10 cellular contexts compared by ENCODE assay signal in genomic region chr2:97728091-97728596, GRCh38. TPM values are rescaled to one million over a fixed set of nuclear protein-coding genes. Genes with fewer than 3 reads are reported as not detected.
A peak's percentile ranks its signal among the peaks of the same experiment; 100 is the strongest.
DNase-seq lines count a peak whose midpoint lies in the region; ATAC-seq and TF ChIP-seq lines count a peak whose summit lies in the region.
"Had no signal": no experiment of that assay in that cellular context is flagged by ENCODE, and none has a peak within 500 bp of the region (broad histone marks: within the 10 kb centered on the region; RNA-seq: fewer than 3 reads in every experiment).

No MANE protein-coding gene starts in this region.

- H3K56ac ChIP-seq in IMR-90 (ENCODE audit: extremely low read depth, insufficient read depth, low read length) = no peak overlapping the region

- no peaks in the 10 kb centered on the region for H3K27me3 ChIP-seq in CD4-positive, CD25-positive, alpha-beta regulatory T cell (ENCODE audit: control insufficient read depth, insufficient read depth, low read length)
- H3K27me3 ChIP-seq in IMR-90 (ENCODE audit: control insufficient read depth, insufficient read depth, low read length) (peaks cover 10% of the 10 kb centered on the region; the same call in 1 of the 2 replicates), lower lobe of right lung (ENCODE audit: low read depth) (peaks cover 15% of the 10 kb centered on the region)
- H3K27me3 ChIP-seq: right lobe of liver had no signal

- POLR2A ChIA-PET in IMR-90 (lab: Charles Lee; ENCODE audit: unreplicated experiment) = no interaction called here

- WGBS in IMR-90 (ENCODE audit: extremely low coverage in 2 of 2, insufficient read length in 1 of 2), 2 experiments = 47% methylated on average over 6 of the region's 9 CpGs; no CpG with 5 or more reads in 1 of the 2 experiments

- dilution Hi-C loops in IMR-90 (cut with HindIII; ENCODE audit: low sequenced_read_pairs, unreplicated experiment) = no loop called here

- H4K91ac ChIP-seq in IMR-90 (ENCODE audit: insufficient read depth, low read depth, low read length) = no peak overlapping the region

- no TSS peak for BruUV-seq in IMR-90 (replicated peaks; lab: Mats Ljungman, UMichigan)

- H2AK9ac ChIP-seq in IMR-90 (replicated peaks; ENCODE audit: low read depth, low read length, poor library complexity) = no peak overlapping the region

- peak overlapping the region in 2 of 3 donors; percentile 87 to 91 for H3K27ac Mint-ChIP-seq in CD4-positive, CD25-positive, alpha-beta regulatory T cell
- peak overlapping the region; percentile 64 for H3K27ac Mint-ChIP-seq in activated naive CD8-positive, alpha-beta T cell treated with anti-CD3 and anti-CD28 coated beads, Interleukin-2, amount 50 U/mL, for 24 hours

- in situ Hi-C loops in IMR-90 (cut with MboI; ENCODE audit: low sequenced_read_pairs) = no loop called here

- ATAC-seq in CD4-positive, CD25-positive, alpha-beta regulatory T cell (ENCODE audit: low read depth in 2 of 2) = peak in 1 of 2 donors; percentile 38
- ATAC-seq in IMR-90 (ENCODE audit: low read depth) (peak; percentile 44), lower lobe of right lung (peak; percentile 37 to 51), GM21390 (IDR thresholded peaks at IDR 0.05; ENCODE audit: unreplicated experiment) (no peak)
- peak; percentile 83 for ATAC-seq in activated naive CD8-positive, alpha-beta T cell treated with anti-CD3 and anti-CD28 coated beads, Interleukin-2, amount 50 U/mL, for 24 hours

- H3K4me2 ChIP-seq in IMR-90 (ENCODE audit: low read depth, low read length) = no peak overlapping the region

- no peak overlapping the region for H3K14ac ChIP-seq in IMR-90 (replicated peaks; ENCODE audit: low read depth, low read length)

- peaks cover 4 to 72% (median 48%) of the 10 kb centered on the region in 4 donors for H3K4me1 Mint-ChIP-seq in CD4-positive, CD25-positive, alpha-beta regulatory T cell
- H3K4me1 Mint-ChIP-seq in activated naive CD8-positive, alpha-beta T cell treated with anti-CD3 and anti-CD28 coated beads, Interleukin-2, amount 50 U/mL, for 24 hours = peaks cover 70% of the 10 kb centered on the region

- H3K9me3 ChIP-seq in CD4-positive, CD25-positive, alpha-beta regulatory T cell (ENCODE audit: control insufficient read depth in 2 of 2, low read length in 2 of 2) = peaks cover 0 to 3% of the 10 kb centered on the region in 2 experiments
- H3K9me3 ChIP-seq in IMR-90 (ENCODE audit: control insufficient read depth, insufficient read depth, low read length) = peaks cover 6% of the 10 kb centered on the region; the same call in 1 of the 2 replicates
- H3K9me3 ChIP-seq in lower lobe of right lung = peaks cover 8% of the 10 kb centered on the region
- H3K9me3 ChIP-seq: right lobe of liver had no signal

- no peak overlapping the region for H3K23ac ChIP-seq in IMR-90 (ENCODE audit: low read depth, low read length)

- H3K9ac ChIP-seq in IMR-90 (ENCODE audit: low read depth, low read length) = no peak overlapping the region

- no peak for TF ChIP-seq CTCF in IMR-90 (conservative IDR thresholded peaks at IDR 0.05; ENCODE audit: low read depth, low read length)
- TF ChIP-seq CTCF in lower lobe of right lung (IDR thresholded peaks at IDR 0.05) = no peak

- CTCF ChIA-PET in IMR-90 (lab: Yijun Ruan, JAX) = no interaction called here

- H3K79me1 ChIP-seq in IMR-90 (ENCODE audit: low read depth in 1 of 2, low read length in 2 of 2) = no peaks in the 10 kb centered on the region

- H3K4me3 Mint-ChIP-seq in CD4-positive, CD25-positive, alpha-beta regulatory T cell = peak overlapping the region in 3 of 4 donors; percentile 25 to 59 (median 48)
- H3K4me3 Mint-ChIP-seq in activated naive CD8-positive, alpha-beta T cell treated with anti-CD3 and anti-CD28 coated beads, Interleukin-2, amount 50 U/mL, for 24 hours = peak overlapping the region; percentile 2

- H4K5ac ChIP-seq in IMR-90 (ENCODE audit: low read depth, low read length) = no peak overlapping the region

- H3K18ac ChIP-seq in IMR-90 (ENCODE audit: low read depth, low read length) = no peak overlapping the region

- H2AFZ ChIP-seq in IMR-90 (replicated peaks; ENCODE audit: low read length, poor library complexity) = peak overlapping the region; percentile 46

- intact Hi-C loops in IMR-90 (cut with micrococcal nuclease) = no loop called here
- intact Hi-C loops in lower lobe of right lung (cut with DNase I) = no loop called here

- no peak overlapping the region for H4K8ac ChIP-seq in IMR-90 (ENCODE audit: low read depth in 2 of 2, low read length in 2 of 2)

- H4K20me1 ChIP-seq in IMR-90 (ENCODE audit: insufficient read depth, low read length) = no peaks in the 10 kb centered on the region

- TF ChIP-seq RAD21 in IMR-90 (IDR thresholded peaks at IDR 0.05; ENCODE audit: low read length) = no peak

- no peak for TF ChIP-seq POLR2A in IMR-90 (IDR thresholded peaks at IDR 0.05; ENCODE audit: low read depth, low read length)

- peaks cover 92% of the 10 kb centered on the region for H3K36me3 ChIP-seq in CD4-positive, CD25-positive, alpha-beta regulatory T cell (ENCODE audit: control insufficient read depth, insufficient read depth, low read length)
- no peaks in the 10 kb centered on the region for H3K36me3 ChIP-seq in IMR-90 (ENCODE audit: control insufficient read depth, insufficient read depth, low read length)
- no peaks in the 10 kb centered on the region for H3K36me3 ChIP-seq in lower lobe of right lung
- H3K36me3 ChIP-seq: right lobe of liver had no signal

- H2AK5ac ChIP-seq in IMR-90 (ENCODE audit: low read depth, low read length) = no peak overlapping the region

- peaks cover 55% of the 10 kb centered on the region for H3K36me3 Mint-ChIP-seq in CD4-positive, CD25-positive, alpha-beta regulatory T cell
- peaks cover 79% of the 10 kb centered on the region for H3K36me3 Mint-ChIP-seq in activated naive CD8-positive, alpha-beta T cell treated with anti-CD3 and anti-CD28 coated beads, Interleukin-2, amount 50 U/mL, for 24 hours (ENCODE audit: low read depth)

- H3K27me3 Mint-ChIP-seq in CD4-positive, CD25-positive, alpha-beta regulatory T cell = no peaks in the 10 kb centered on the region
- H3K27me3 Mint-ChIP-seq in activated naive CD8-positive, alpha-beta T cell treated with anti-CD3 and anti-CD28 coated beads, Interleukin-2, amount 50 U/mL, for 24 hours = no peaks in the 10 kb centered on the region

- no peak overlapping the region for H2BK20ac ChIP-seq in IMR-90 (ENCODE audit: low read depth, low read length)

- H3K9me3 Mint-ChIP-seq in CD4-positive, CD25-positive, alpha-beta regulatory T cell = peaks cover 0 to 4% (median 2%) of the 10 kb centered on the region in 7 donors
- H3K9me3 Mint-ChIP-seq in activated naive CD8-positive, alpha-beta T cell treated with anti-CD3 and anti-CD28 coated beads, Interleukin-2, amount 50 U/mL, for 24 hours = no peaks in the 10 kb centered on the region

- DNase-seq in CD4-positive, CD25-positive, alpha-beta regulatory T cell = no peak
- DNase-seq in IMR-90 (no peak), lower lobe of right lung (no peak), NCI-H128 (lab: John Stamatoyannopoulos, UW; ENCODE audit: unreplicated experiment) (no peak), GOT3 (lab: John Stamatoyannopoulos, UW) (no peak), NCI-H2081 treated with DMSO at 0.1 percent for 48 hours (lab: John Stamatoyannopoulos, UW) (no peak)
- peak; percentile 42 for DNase-seq in activated naive CD8-positive, alpha-beta T cell treated with anti-CD3 and anti-CD28 coated beads, Interleukin-2, amount 50 U/mL, for 24 hours
- DNase-seq: GDM1 had no signal

- no peak overlapping the region for H3K27ac ChIP-seq in CD4-positive, CD25-positive, alpha-beta regulatory T cell (ENCODE audit: insufficient read depth, low read length, poor library complexity, severe bottlenecking)
- H3K27ac ChIP-seq in IMR-90 (ENCODE audit: insufficient read depth, low read length) (no peak overlapping the region), lower lobe of right lung (no peak overlapping the region)
- H3K27ac ChIP-seq: right lobe of liver had no signal

- H3K4ac ChIP-seq in IMR-90 (ENCODE audit: low read depth, low read length) = no peak overlapping the region

- H3K4me3 ChIP-seq in CD4-positive, CD25-positive, alpha-beta regulatory T cell (ENCODE audit: low read depth, low read length) = peak overlapping the region; percentile 11
- H3K4me3 ChIP-seq in IMR-90 (ENCODE audit: insufficient read depth, low read depth, low read length) = no peak overlapping the region
- H3K4me3 ChIP-seq in lower lobe of right lung = no peak overlapping the region
- H3K4me3 ChIP-seq: right lobe of liver had no signal

- no peaks in the 10 kb centered on the region for H3K9me1 ChIP-seq in IMR-90 (ENCODE audit: insufficient read depth, low read length)

- H2BK120ac ChIP-seq in IMR-90 (ENCODE audit: low read depth, low read length) = no peak overlapping the region

- H2BK15ac ChIP-seq in IMR-90 (ENCODE audit: low read depth, low read length) = no peak overlapping the region

- H2BK5ac ChIP-seq in IMR-90 (ENCODE audit: low read depth, low read length, poor library complexity, severe bottlenecking) = no peak overlapping the region

- peaks cover 17% of the 10 kb centered on the region for H3K4me1 ChIP-seq in CD4-positive, CD25-positive, alpha-beta regulatory T cell (ENCODE audit: control insufficient read depth, insufficient read depth, low read length, poor library complexity, severe bottlenecking)
- H3K4me1 ChIP-seq in IMR-90 (ENCODE audit: control insufficient read depth, insufficient read depth, low read length) (no peaks in the 10 kb centered on the region), lower lobe of right lung (no peaks in the 10 kb centered on the region)
- H3K4me1 ChIP-seq: right lobe of liver had no signal

TF ChIP-seq in IMR-90, 13 proteins besides CTCF, POLR2A, EP300 and RAD21:
- no peak for TF ChIP-seq RCOR1 (IDR thresholded peaks at IDR 0.05; ENCODE audit: insufficient replicate concordance, low read length)
- TF ChIP-seq MAFK (IDR thresholded peaks at IDR 0.05; ENCODE audit: low read depth, low read length) = no peak
- TF ChIP-seq NFE2L2 (IDR thresholded peaks at IDR 0.05; ENCODE audit: low read depth, low read length) = no peak
- TF ChIP-seq BHLHE40 (IDR thresholded peaks at IDR 0.05; ENCODE audit: low read depth, low read length) = no peak
TF ChIP-seq in IMR-90: peak in this region for 0.

RNA-seq across cellular contexts. Expression of gene ZAP70, which starts 14.8 kb away (rescaled TPM):
- total RNA-seq in CD4-positive, CD25-positive, alpha-beta regulatory T cell = 431 TPM
- polyA plus RNA-seq in CD4-positive, CD25-positive, alpha-beta regulatory T cell = 100 to 1,000 TPM; 104 to 144 (median 130) TPM
- total RNA-seq in IMR-90 (2012; rRNA removed) (under 0.01 TPM in 1 of 2 replicates, not detected in the other), lower lobe of right lung (8.8 TPM)
- polyA plus RNA-seq in IMR-90 (2012; rRNA removed) = 0.09 TPM in 2 replicates
- polyA plus RNA-seq in IMR-90 (2012; cell fraction: cytosol; rRNA removed) = 0.05 TPM in 1 of 2 replicates, not detected in the other
- 0.76 and 1.7 TPM in 2 replicates for polyA plus RNA-seq in IMR-90 (2012; cell fraction: nucleus; rRNA removed; ENCODE audit: low replicate concordance)

RNA-seq across cellular contexts. Expression of gene C2orf92, which starts 58.6 kb away (rescaled TPM):
- total RNA-seq in CD4-positive, CD25-positive, alpha-beta regulatory T cell = 20.4 TPM
- under 1 TPM in 1 of 4 donors, not detected in 3; 0.61 TPM for polyA plus RNA-seq in CD4-positive, CD25-positive, alpha-beta regulatory T cell
- 0.90 and 2.2 TPM in 2 replicates for total RNA-seq in IMR-90 (2012; rRNA removed)
- polyA plus RNA-seq in IMR-90 (2012; rRNA removed) = 2.0 and 2.5 TPM in 2 replicates
- 0.11 TPM in 1 of 2 replicates, not detected in the other for polyA plus RNA-seq in IMR-90 (2012; cell fraction: cytosol; rRNA removed)
- polyA plus RNA-seq in IMR-90 (2012; cell fraction: nucleus; rRNA removed; ENCODE audit: low replicate concordance) = 7.3 and 40.0 TPM in 2 replicates
- 15.1 TPM for total RNA-seq in lower lobe of right lung

Comparison
In these comparisons a context has a peak if more than half of its experiments do, and no peak if none do; other contexts are left out.
1. RNA of gene ZAP70, which starts 14.8 kb away (total RNA-seq): 431 TPM in CD4-positive, CD25-positive, alpha-beta regulatory T cell (single experiment); 8.8 TPM in lower lobe of right lung (single experiment) and under 0.01 TPM in IMR-90; every median in the first group is over 10 times any median in the second.